Comparison of ENCODE assay signal across 1 cellular context in the genomic region with DNA sequence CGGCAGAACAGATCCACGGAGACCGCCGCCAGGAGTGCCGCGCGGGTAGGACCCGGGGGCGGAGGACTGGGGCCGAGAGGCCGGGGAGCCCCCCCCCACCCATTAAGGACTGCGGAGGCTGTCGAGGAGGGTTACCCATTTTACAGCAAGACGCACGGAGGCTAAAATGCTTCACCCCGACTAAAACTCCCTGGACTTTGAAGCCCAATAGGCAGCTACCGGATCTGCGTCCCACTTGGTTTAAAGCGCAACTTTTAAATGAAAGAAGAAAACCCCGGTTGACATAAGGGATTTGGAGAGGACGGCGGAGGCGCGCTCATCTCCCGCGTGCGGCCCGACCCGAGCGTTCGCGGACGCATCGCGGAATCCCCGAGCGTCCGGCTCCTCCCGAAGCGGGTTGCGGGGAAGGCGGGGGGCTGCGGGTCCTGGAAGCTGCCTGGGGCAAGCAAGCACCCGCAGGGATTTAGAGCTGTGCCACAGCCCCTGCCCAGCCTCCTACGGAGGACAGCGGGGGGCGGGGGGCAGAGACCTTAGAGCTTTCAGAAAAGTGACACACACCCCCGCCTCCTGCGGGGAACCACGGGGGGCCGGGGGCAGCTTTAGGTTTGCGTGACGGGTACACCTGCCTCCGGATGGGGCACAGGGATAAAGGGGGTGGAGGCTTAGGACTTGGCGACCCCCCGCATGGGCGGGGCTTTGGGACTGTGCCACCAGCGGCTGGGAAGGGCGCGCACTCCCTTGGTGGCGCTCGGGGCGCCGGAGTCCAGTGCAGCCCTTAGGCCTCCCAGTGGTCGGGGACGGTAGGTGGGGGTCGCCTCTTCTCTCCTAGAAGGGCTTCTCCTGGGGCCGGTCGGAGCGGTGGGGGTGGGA.
A peak's percentile ranks its signal among the peaks of the same experiment; 100 is the strongest.
TF ChIP-seq lines count a peak whose summit lies in the region.

No MANE protein-coding gene starts in this region.

TF ChIP-seq in HEK293, 187 proteins besides CTCF, POLR2A, EP300 and RAD21 (continued from another document and continues in another):
- TF ChIP-seq, protein P1, sequence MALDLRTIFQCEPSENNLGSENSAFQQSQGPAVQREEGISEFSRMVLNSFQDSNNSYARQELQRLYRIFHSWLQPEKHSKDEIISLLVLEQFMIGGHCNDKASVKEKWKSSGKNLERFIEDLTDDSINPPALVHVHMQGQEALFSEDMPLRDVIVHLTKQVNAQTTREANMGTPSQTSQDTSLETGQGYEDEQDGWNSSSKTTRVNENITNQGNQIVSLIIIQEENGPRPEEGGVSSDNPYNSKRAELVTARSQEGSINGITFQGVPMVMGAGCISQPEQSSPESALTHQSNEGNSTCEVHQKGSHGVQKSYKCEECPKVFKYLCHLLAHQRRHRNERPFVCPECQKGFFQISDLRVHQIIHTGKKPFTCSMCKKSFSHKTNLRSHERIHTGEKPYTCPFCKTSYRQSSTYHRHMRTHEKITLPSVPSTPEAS (tag by site-specific recombination; IDR thresholded peaks at IDR 0.05) = no peak
- TF ChIP-seq WT1 (tag by site-specific recombination; IDR thresholded peaks at IDR 0.05) (no peak), ZNF416 (tag by site-specific recombination; IDR thresholded peaks at IDR 0.05) (no peak), ZNF112 (tag by site-specific recombination; IDR thresholded peaks at IDR 0.05) (no peak), ZNF311 (tag by site-specific recombination; IDR thresholded peaks at IDR 0.05; ENCODE audit: borderline replicate concordance) (no peak), ZNF664 (tag by site-specific recombination; IDR thresholded peaks at IDR 0.05) (no peak), ZEB2 (tag by site-specific recombination; IDR thresholded peaks at IDR 0.05) (peak; percentile 38; the same call in 1 of the 2 replicates), FEZF1 (tag by site-specific recombination; IDR thresholded peaks at IDR 0.05) (peak; percentile 32; the same call in 1 of the 2 replicates), ZNF140 (tag by site-specific recombination; IDR thresholded peaks at IDR 0.05) (no peak), ZFP37 (tag by site-specific recombination; IDR thresholded peaks at IDR 0.05) (no peak), HOXC10 (CRISPR knock-in tag; IDR thresholded peaks at IDR 0.05) (no peak), KLF1 (tag by site-specific recombination; IDR thresholded peaks at IDR 0.05) (peak; percentile 94), ZNF132 (tag by site-specific recombination; IDR thresholded peaks at IDR 0.05; ENCODE audit: borderline replicate concordance) (no peak), ZNF777 (tag by site-specific recombination; IDR thresholded peaks at IDR 0.05; ENCODE audit: borderline replicate concordance) (peak; percentile 52), ZFHX2 (tag by site-specific recombination; conservative IDR thresholded peaks at IDR 0.05) (peak; percentile 92), ZBTB48 (tag by site-specific recombination; IDR thresholded peaks at IDR 0.05) (peak; percentile 77), ZNF10 (tag by site-specific recombination; IDR thresholded peaks at IDR 0.05) (no peak), GLIS1 (tag by site-specific recombination; IDR thresholded peaks at IDR 0.05) (peak; percentile 98), ZNF341 (tag by site-specific recombination; IDR thresholded peaks at IDR 0.05; ENCODE audit: low read depth) (peak; percentile 63; the same call in 1 of the 2 replicates), ZNF302 (tag by site-specific recombination; IDR thresholded peaks at IDR 0.05; ENCODE audit: low read depth) (no peak), ZXDB (tag by site-specific recombination; IDR thresholded peaks at IDR 0.05) (0 out of 2 replicates have a peak, but pooled peaks have one; percentile 30)
- TF ChIP-seq, protein P2, sequence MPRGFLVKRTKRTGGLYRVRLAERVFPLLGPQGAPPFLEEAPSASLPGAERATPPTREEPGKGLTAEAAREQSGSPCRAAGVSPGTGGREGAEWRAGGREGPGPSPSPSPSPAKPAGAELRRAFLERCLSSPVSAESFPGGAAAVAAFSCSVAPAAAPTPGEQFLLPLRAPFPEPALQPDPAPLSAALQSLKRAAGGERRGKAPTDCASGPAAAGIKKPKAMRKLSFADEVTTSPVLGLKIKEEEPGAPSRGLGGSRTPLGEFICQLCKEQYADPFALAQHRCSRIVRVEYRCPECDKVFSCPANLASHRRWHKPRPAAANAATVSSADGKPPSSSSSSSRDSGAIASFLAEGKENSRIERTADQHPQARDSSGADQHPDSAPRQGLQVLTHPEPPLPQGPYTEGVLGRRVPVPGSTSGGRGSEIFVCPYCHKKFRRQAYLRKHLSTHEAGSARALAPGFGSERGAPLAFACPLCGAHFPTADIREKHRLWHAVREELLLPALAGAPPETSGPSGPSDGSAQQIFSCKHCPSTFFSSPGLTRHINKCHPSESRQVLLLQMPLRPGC (tag by site-specific recombination; IDR thresholded peaks at IDR 0.05) = no peak
- TF ChIP-seq, protein P3, sequence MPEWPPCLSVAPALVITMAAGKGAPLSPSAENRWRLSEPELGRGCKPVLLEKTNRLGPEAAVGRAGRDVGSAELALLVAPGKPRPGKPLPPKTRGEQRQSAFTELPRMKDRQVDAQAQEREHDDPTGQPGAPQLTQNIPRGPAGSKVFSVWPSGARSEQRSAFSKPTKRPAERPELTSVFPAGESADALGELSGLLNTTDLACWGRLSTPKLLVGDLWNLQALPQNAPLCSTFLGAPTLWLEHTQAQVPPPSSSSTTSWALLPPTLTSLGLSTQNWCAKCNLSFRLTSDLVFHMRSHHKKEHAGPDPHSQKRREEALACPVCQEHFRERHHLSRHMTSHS (tag by site-specific recombination; IDR thresholded peaks at IDR 0.05) = no peak
- TF ChIP-seq, protein P4, sequence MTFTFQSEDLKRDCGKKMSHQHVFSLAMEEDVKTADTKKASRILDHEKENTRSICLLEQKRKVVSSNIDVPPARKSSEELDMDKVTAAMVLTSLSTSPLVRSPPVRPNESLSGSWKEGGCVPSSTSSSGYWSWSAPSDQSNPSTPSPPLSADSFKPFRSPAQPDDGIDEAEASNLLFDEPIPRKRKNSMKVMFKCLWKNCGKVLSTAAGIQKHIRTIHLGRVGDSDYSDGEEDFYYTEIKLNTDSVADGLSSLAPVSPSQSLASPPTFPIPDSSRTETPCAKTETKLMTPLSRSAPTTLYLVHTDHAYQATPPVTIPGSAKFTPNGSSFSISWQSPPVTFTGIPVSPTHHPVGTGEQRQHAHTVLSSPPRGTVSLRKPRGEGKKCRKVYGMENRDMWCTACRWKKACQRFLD (tag by site-specific recombination; IDR thresholded peaks at IDR 0.05) = no peak
- TF ChIP-seq, protein P5, sequence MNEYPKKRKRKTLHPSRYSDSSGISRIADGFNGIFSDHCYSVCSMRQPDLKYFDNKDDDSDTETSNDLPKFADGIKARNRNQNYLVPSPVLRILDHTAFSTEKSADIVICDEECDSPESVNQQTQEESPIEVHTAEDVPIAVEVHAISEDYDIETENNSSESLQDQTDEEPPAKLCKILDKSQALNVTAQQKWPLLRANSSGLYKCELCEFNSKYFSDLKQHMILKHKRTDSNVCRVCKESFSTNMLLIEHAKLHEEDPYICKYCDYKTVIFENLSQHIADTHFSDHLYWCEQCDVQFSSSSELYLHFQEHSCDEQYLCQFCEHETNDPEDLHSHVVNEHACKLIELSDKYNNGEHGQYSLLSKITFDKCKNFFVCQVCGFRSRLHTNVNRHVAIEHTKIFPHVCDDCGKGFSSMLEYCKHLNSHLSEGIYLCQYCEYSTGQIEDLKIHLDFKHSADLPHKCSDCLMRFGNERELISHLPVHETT (tag by site-specific recombination; IDR thresholded peaks at IDR 0.05) = no peak
- TF ChIP-seq, protein P6, sequence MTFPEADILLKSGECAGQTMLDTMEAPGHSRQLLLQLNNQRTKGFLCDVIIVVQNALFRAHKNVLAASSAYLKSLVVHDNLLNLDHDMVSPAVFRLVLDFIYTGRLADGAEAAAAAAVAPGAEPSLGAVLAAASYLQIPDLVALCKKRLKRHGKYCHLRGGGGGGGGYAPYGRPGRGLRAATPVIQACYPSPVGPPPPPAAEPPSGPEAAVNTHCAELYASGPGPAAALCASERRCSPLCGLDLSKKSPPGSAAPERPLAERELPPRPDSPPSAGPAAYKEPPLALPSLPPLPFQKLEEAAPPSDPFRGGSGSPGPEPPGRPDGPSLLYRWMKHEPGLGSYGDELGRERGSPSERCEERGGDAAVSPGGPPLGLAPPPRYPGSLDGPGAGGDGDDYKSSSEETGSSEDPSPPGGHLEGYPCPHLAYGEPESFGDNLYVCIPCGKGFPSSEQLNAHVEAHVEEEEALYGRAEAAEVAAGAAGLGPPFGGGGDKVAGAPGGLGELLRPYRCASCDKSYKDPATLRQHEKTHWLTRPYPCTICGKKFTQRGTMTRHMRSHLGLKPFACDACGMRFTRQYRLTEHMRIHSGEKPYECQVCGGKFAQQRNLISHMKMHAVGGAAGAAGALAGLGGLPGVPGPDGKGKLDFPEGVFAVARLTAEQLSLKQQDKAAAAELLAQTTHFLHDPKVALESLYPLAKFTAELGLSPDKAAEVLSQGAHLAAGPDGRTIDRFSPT (tag by site-specific recombination; IDR thresholded peaks at IDR 0.05) = peak; percentile 67; the same call in 1 of the 2 replicates
- TF ChIP-seq, protein P7, sequence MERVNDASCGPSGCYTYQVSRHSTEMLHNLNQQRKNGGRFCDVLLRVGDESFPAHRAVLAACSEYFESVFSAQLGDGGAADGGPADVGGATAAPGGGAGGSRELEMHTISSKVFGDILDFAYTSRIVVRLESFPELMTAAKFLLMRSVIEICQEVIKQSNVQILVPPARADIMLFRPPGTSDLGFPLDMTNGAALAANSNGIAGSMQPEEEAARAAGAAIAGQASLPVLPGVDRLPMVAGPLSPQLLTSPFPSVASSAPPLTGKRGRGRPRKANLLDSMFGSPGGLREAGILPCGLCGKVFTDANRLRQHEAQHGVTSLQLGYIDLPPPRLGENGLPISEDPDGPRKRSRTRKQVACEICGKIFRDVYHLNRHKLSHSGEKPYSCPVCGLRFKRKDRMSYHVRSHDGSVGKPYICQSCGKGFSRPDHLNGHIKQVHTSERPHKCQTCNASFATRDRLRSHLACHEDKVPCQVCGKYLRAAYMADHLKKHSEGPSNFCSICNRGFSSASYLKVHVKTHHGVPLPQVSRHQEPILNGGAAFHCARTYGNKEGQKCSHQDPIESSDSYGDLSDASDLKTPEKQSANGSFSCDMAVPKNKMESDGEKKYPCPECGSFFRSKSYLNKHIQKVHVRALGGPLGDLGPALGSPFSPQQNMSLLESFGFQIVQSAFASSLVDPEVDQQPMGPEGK (tag by site-specific recombination; IDR thresholded peaks at IDR 0.05) = peak; percentile 76
- TF ChIP-seq, protein P8, sequence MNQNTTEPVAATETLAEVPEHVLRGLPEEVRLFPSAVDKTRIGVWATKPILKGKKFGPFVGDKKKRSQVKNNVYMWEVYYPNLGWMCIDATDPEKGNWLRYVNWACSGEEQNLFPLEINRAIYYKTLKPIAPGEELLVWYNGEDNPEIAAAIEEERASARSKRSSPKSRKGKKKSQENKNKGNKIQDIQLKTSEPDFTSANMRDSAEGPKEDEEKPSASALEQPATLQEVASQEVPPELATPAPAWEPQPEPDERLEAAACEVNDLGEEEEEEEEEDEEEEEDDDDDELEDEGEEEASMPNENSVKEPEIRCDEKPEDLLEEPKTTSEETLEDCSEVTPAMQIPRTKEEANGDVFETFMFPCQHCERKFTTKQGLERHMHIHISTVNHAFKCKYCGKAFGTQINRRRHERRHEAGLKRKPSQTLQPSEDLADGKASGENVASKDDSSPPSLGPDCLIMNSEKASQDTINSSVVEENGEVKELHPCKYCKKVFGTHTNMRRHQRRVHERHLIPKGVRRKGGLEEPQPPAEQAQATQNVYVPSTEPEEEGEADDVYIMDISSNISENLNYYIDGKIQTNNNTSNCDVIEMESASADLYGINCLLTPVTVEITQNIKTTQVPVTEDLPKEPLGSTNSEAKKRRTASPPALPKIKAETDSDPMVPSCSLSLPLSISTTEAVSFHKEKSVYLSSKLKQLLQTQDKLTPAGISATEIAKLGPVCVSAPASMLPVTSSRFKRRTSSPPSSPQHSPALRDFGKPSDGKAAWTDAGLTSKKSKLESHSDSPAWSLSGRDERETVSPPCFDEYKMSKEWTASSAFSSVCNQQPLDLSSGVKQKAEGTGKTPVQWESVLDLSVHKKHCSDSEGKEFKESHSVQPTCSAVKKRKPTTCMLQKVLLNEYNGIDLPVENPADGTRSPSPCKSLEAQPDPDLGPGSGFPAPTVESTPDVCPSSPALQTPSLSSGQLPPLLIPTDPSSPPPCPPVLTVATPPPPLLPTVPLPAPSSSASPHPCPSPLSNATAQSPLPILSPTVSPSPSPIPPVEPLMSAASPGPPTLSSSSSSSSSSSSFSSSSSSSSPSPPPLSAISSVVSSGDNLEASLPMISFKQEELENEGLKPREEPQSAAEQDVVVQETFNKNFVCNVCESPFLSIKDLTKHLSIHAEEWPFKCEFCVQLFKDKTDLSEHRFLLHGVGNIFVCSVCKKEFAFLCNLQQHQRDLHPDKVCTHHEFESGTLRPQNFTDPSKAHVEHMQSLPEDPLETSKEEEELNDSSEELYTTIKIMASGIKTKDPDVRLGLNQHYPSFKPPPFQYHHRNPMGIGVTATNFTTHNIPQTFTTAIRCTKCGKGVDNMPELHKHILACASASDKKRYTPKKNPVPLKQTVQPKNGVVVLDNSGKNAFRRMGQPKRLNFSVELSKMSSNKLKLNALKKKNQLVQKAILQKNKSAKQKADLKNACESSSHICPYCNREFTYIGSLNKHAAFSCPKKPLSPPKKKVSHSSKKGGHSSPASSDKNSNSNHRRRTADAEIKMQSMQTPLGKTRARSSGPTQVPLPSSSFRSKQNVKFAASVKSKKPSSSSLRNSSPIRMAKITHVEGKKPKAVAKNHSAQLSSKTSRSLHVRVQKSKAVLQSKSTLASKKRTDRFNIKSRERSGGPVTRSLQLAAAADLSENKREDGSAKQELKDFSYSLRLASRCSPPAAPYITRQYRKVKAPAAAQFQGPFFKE (tag by site-specific recombination; IDR thresholded peaks at IDR 0.05; ENCODE audit: borderline replicate concordance) = no peak
- TF ChIP-seq, protein P9, sequence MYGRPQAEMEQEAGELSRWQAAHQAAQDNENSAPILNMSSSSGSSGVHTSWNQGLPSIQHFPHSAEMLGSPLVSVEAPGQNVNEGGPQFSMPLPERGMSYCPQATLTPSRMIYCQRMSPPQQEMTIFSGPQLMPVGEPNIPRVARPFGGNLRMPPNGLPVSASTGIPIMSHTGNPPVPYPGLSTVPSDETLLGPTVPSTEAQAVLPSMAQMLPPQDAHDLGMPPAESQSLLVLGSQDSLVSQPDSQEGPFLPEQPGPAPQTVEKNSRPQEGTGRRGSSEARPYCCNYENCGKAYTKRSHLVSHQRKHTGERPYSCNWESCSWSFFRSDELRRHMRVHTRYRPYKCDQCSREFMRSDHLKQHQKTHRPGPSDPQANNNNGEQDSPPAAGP (tag by site-specific recombination; IDR thresholded peaks at IDR 0.05) = 0 out of 2 replicates have a peak, but pooled peaks have one; percentile 48
- TF ChIP-seq, protein P10, sequence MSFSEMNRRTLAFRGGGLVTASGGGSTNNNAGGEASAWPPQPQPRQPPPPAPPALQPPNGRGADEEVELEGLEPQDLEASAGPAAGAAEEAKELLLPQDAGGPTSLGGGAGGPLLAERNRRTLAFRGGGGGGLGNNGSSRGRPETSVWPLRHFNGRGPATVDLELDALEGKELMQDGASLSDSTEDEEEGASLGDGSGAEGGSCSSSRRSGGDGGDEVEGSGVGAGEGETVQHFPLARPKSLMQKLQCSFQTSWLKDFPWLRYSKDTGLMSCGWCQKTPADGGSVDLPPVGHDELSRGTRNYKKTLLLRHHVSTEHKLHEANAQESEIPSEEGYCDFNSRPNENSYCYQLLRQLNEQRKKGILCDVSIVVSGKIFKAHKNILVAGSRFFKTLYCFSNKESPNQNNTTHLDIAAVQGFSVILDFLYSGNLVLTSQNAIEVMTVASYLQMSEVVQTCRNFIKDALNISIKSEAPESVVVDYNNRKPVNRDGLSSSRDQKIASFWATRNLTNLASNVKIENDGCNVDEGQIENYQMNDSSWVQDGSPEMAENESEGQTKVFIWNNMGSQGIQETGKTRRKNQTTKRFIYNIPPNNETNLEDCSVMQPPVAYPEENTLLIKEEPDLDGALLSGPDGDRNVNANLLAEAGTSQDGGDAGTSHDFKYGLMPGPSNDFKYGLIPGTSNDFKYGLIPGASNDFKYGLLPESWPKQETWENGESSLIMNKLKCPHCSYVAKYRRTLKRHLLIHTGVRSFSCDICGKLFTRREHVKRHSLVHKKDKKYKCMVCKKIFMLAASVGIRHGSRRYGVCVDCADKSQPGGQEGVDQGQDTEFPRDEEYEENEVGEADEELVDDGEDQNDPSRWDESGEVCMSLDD (tag by site-specific recombination; IDR thresholded peaks at IDR 0.05) = 0 out of 2 replicates have a peak, but pooled peaks have one; percentile 50
